13 cellular contexts compared by ENCODE assay signal in the genomic region with DNA sequence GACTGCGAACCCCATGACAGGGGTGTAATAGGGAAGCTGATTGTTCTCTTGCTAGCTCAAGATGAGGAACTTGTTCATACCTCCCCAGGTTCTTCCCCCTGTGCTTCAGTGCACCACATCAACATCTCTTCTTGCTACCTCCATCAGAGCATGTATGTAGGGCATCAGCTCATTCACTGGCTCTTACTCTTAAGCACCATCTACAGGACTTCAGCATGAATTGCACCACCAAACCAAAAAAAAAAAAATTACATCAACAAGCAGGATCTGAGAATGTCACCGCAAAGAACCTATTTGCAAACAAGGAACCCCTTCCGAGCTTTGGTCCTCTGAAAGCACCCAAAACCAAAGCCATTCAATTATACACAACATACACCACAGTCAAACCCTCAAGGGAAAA.
DNase-seq lines count a peak whose midpoint lies in the region; ATAC-seq and TF ChIP-seq lines count a peak whose summit lies in the region.
"Had no signal": no experiment of that assay in that cellular context is flagged by ENCODE, and none has a peak within 500 bp of the region (broad histone marks: within the 10 kb centered on the region; RNA-seq: fewer than 3 reads in every experiment).

No MANE protein-coding gene starts in this region.

- TF ChIP-seq CTCF in MCF 10A (IDR thresholded peaks at IDR 0.05; ENCODE audit: unreplicated experiment) (no peak), breast epithelium (IDR thresholded peaks at IDR 0.05) (no peak), NB4 (IDR thresholded peaks at IDR 0.05; ENCODE audit: low read depth, low read length) (peak; percentile 39), endothelial cell (IDR thresholded peaks at IDR 0.05; ENCODE audit: unreplicated experiment) (peak; percentile 31), type B pancreatic cell (conservative IDR thresholded peaks at IDR 0.05) (peak; percentile 52)

- TF ChIP-seq POLR2A in breast epithelium (IDR thresholded peaks at IDR 0.05) = no peak
- TF ChIP-seq POLR2A in NB4 (IDR thresholded peaks at IDR 0.05; ENCODE audit: extremely low read depth, insufficient read length) = no peak

- H3K4me1 Mint-ChIP-seq in MCF 10A (ENCODE audit: insufficient read depth, unreplicated experiment) = no peaks in the 10 kb centered on the region
- H3K4me1 Mint-ChIP-seq in endothelial cell (ENCODE audit: unreplicated experiment) = no peaks in the 10 kb centered on the region
- H3K4me1 Mint-ChIP-seq in type B pancreatic cell (ENCODE audit: unreplicated experiment) = no peaks in the 10 kb centered on the region
- H3K4me1 Mint-ChIP-seq in immature natural killer cell = no peaks in the 10 kb centered on the region

- BruUV-seq in MCF 10A (replicated peaks; lab: Mats Ljungman, UMichigan) = no TSS peak

- no peaks in the 10 kb centered on the region for H3K27me3 Mint-ChIP-seq in MCF 10A (ENCODE audit: insufficient read depth, unreplicated experiment)
- H3K27me3 Mint-ChIP-seq in endothelial cell (ENCODE audit: unreplicated experiment) = peaks cover 3% of the 10 kb centered on the region
- no peaks in the 10 kb centered on the region for H3K27me3 Mint-ChIP-seq in type B pancreatic cell
- H3K27me3 Mint-ChIP-seq in immature natural killer cell (ENCODE audit: low read depth in 3 of 3) = peaks cover 0 to 1% (median 0%) of the 10 kb centered on the region in 3 donors
- H3K27me3 Mint-ChIP-seq: effector memory CD8-positive, alpha-beta T cell had no signal

- no peak overlapping the region for H3K27ac ChIP-seq in breast epithelium
- H3K27ac ChIP-seq: BLaER1 treated with 17β-estradiol and CSF1 and Interleukin-3, amounts not matched to agents 10 nM and 100 nM; parathyroid adenoma had no signal

- no peaks in the 10 kb centered on the region for H3K27me3 ChIP-seq in breast epithelium
- H3K27me3 ChIP-seq: BLaER1 treated with 17β-estradiol and CSF1 and Interleukin-3, amounts not matched to agents 10 nM and 100 nM had no signal

- intact Hi-C loops in MCF 10A (cut with micrococcal nuclease) (no loop called here), breast epithelium (cut with DNase I; ENCODE audit: low total_unique reads) (loop anchor here (10.0 kb wide), 1 partner anchor 1310 kb away; no protein-coding TSS in a partner anchor), Right ventricle myocardium superior (cut with DNase I) (no loop called here)

- H3K4me3 ChIP-seq in breast epithelium (no peak overlapping the region), NB4 (ENCODE audit: low read depth, low read length) (no peak overlapping the region)
- H3K4me3 ChIP-seq: BLaER1 treated with 17β-estradiol and CSF1 and Interleukin-3, amounts not matched to agents 10 nM and 100 nM; HAP-1 had no signal

- POLR2A ChIA-PET in MCF 10A (lab: Yijun Ruan, JAX) = no interaction called here

- H3K9me3 Mint-ChIP-seq in MCF 10A (ENCODE audit: unreplicated experiment) = peaks cover 19% of the 10 kb centered on the region
- no peaks in the 10 kb centered on the region for H3K9me3 Mint-ChIP-seq in endothelial cell (ENCODE audit: unreplicated experiment)
- peaks cover 23% of the 10 kb centered on the region for H3K9me3 Mint-ChIP-seq in type B pancreatic cell
- H3K9me3 Mint-ChIP-seq in immature natural killer cell = peaks cover under 1 to 58% (median 30%) of the 10 kb centered on the region in 6 donors

- ATAC-seq in Right ventricle myocardium superior (ENCODE audit: poor library complexity) (no peak), HG03469 (IDR thresholded peaks at IDR 0.05; ENCODE audit: unreplicated experiment) (no peak)
- ATAC-seq: effector memory CD8-positive, alpha-beta T cell had no signal

- no peaks in the 10 kb centered on the region for H3K4me1 ChIP-seq in breast epithelium
- H3K4me1 ChIP-seq: BLaER1 treated with 17β-estradiol and CSF1 and Interleukin-3, amounts not matched to agents 10 nM and 100 nM; HAP-1; parathyroid adenoma had no signal

- peaks cover 0 to 21% of the 10 kb centered on the region in 2 donors for H3K9me3 ChIP-seq in breast epithelium

- peak; percentile 13 for DNase-seq in MCF 10A (ENCODE audit: unreplicated experiment)
- DNase-seq in breast epithelium (ENCODE audit: low spot score in 2 of 2) = no peak
- DNase-seq in NB4 (ENCODE audit: low read depth) = peak; percentile 43
- DNase-seq in endothelial cell (ENCODE audit: low spot score) = no peak
- DNase-seq in type B pancreatic cell (ENCODE audit: extremely low spot score, unreplicated experiment) = no peak
- DNase-seq in Right ventricle myocardium superior = no peak
- no peak for DNase-seq in immature natural killer cell
- DNase-seq: effector memory CD8-positive, alpha-beta T cell; NCI-H748 treated with DMSO at 0.1 percent for 48 hours had no signal

- H3K27ac Mint-ChIP-seq in MCF 10A (ENCODE audit: low read depth, unreplicated experiment) = no peak overlapping the region
- no peak overlapping the region for H3K27ac Mint-ChIP-seq in endothelial cell (ENCODE audit: unreplicated experiment)
- no peak overlapping the region for H3K27ac Mint-ChIP-seq in type B pancreatic cell
- no peak overlapping the region for H3K27ac Mint-ChIP-seq in immature natural killer cell
- H3K27ac Mint-ChIP-seq: effector memory CD8-positive, alpha-beta T cell had no signal

- H3K4me3 Mint-ChIP-seq in MCF 10A (ENCODE audit: unreplicated experiment) = no peak overlapping the region
- no peak overlapping the region for H3K4me3 Mint-ChIP-seq in endothelial cell (ENCODE audit: unreplicated experiment)
- no peak overlapping the region for H3K4me3 Mint-ChIP-seq in type B pancreatic cell
- no peak overlapping the region for H3K4me3 Mint-ChIP-seq in immature natural killer cell
- H3K4me3 Mint-ChIP-seq: effector memory CD8-positive, alpha-beta T cell had no signal

- CTCF ChIA-PET in MCF 10A (lab: Yijun Ruan, JAX) = interaction anchor here (0.6 to 1.4 kb wide), 7 partner anchors 30 to 1565 kb away, joined by 3 to 4 read pairs (median 3); no protein-coding TSS in a partner anchor

- H3K36me3 Mint-ChIP-seq in MCF 10A (ENCODE audit: insufficient read depth, unreplicated experiment) (peaks cover 5% of the 10 kb centered on the region), endothelial cell (ENCODE audit: low read depth, unreplicated experiment) (no peaks in the 10 kb centered on the region), type B pancreatic cell (peaks cover 1% of the 10 kb centered on the region), immature natural killer cell (peaks cover 0 to 7% (median 0%) of the 10 kb centered on the region in 3 donors)

- H3K36me3 ChIP-seq in breast epithelium = no peaks in the 10 kb centered on the region
- H3K36me3 ChIP-seq: BLaER1 treated with 17β-estradiol and CSF1 and Interleukin-3, amounts not matched to agents 10 nM and 100 nM; HAP-1 had no signal

Comparison
In these comparisons a context has a peak if more than half of its experiments do, and no peak if none do; other contexts are left out.
1. DNase-seq: peak in MCF 10A (single experiment) and NB4 (single experiment); none in breast epithelium (0 of 2), endothelial cell (single experiment), type B pancreatic cell (single experiment), Right ventricle myocardium superior (single experiment) and immature natural killer cell (0 of 3).
2. CTCF ChIP-seq: peak in NB4 (single experiment), endothelial cell (single experiment) and type B pancreatic cell (single experiment); none in MCF 10A (single experiment) and breast epithelium (0 of 3).